13 cellular contexts compared by ENCODE assay signal in genomic region chr4:128570380-128570779, GRCh38.
DNase-seq lines count a peak whose midpoint lies in the region; ATAC-seq and TF ChIP-seq lines count a peak whose summit lies in the region.
"Had no signal": no experiment of that assay in that cellular context is flagged by ENCODE, and none has a peak within 500 bp of the region (broad histone marks: within the 10 kb centered on the region; RNA-seq: fewer than 3 reads in every experiment).

No MANE protein-coding gene starts in this region.

- no peak for ATAC-seq in HG03354 (IDR thresholded peaks at IDR 0.05; ENCODE audit: poor library complexity, severe bottlenecking, unreplicated experiment)
- no peak for ATAC-seq in GM19455 (IDR thresholded peaks at IDR 0.05; ENCODE audit: unreplicated experiment)

- H3K79me2 ChIP-seq in fibroblast of lung (ENCODE audit: control insufficient read depth, insufficient read depth, low read length): no peaks in the 10 kb centered on the region

- no peaks in the 10 kb centered on the region for H3K36me3 ChIP-seq in fibroblast of lung (ENCODE audit: control insufficient read depth, insufficient read depth, low read length)

- no peaks in the 10 kb centered on the region for H3K9me3 ChIP-seq in fibroblast of lung (ENCODE audit: control insufficient read depth, insufficient read depth, low read depth, low read length)

- no peak overlapping the region for H2AFZ ChIP-seq in fibroblast of lung (ENCODE audit: low read length)

- H3K4me2 ChIP-seq in fibroblast of lung (ENCODE audit: extremely low read depth, insufficient read depth, low read length): no peak overlapping the region

- H3K9ac ChIP-seq in fibroblast of lung (ENCODE audit: insufficient read depth, low read length): no peak overlapping the region

- TF ChIP-seq CTCF in fibroblast of lung (conservative IDR thresholded peaks at IDR 0.05 in 1 of 2, IDR thresholded peaks at IDR 0.05 in 1 of 2; ENCODE audit: low read depth in 1 of 2, low read length in 2 of 2): no peak

- H3K27ac ChIP-seq in fibroblast of lung (ENCODE audit: insufficient read depth, low read length): peak overlapping the region; percentile 33

- H3K4me1 ChIP-seq in fibroblast of lung (ENCODE audit: control insufficient read depth, extremely low read depth, insufficient read depth, low read length): peaks cover 46% of the 10 kb centered on the region

- no peaks in the 10 kb centered on the region for H3K27me3 ChIP-seq in fibroblast of lung (ENCODE audit: control insufficient read depth, insufficient read depth, low read length)

- DNase-seq in EL: peak; percentile 52
- peak; percentile 48 for DNase-seq in RKO (ENCODE audit: low spot score)
- peak in 1 of 2 donors; percentile 47 for DNase-seq in fibroblast of lung (ENCODE audit: low read depth in 2 of 2)
- DNase-seq in renal cortical epithelial cell (ENCODE audit: low read depth): peak; percentile 33
- DNase-seq in ecto neural progenitor cell (ENCODE audit: low spot score): no peak
- no peak for DNase-seq in NCI-H748 treated with DMSO at 0.1 percent for 48 hours (lab: John Stamatoyannopoulos, UW)
- DNase-seq: activated CD4-positive, alpha-beta T cell treated with anti-CD3 and anti-CD28 coated beads for 48 hours; amniotic stem cell; DMS79; glutamatergic neuron; KG1 had no signal

- H3K4me3 ChIP-seq in fibroblast of lung (replicated peaks in 1 of 4; ENCODE audit: control extremely low read depth in 1 of 4, insufficient read depth in 1 of 4, low read depth in 3 of 4, low read length in 4 of 4): no peak overlapping the region

- H4K20me1 ChIP-seq in fibroblast of lung (ENCODE audit: control insufficient read depth, extremely low read depth, insufficient read depth, low read length): no peaks in the 10 kb centered on the region

Comparison
In these comparisons a context has a peak if more than half of its experiments do, and no peak if none do; other contexts are left out.
1. DNase-seq: peak in EL (single experiment), RKO (single experiment) and renal cortical epithelial cell (single experiment); none in ecto neural progenitor cell (single experiment) and NCI-H748 treated with DMSO at 0.1 percent for 48 hours (single experiment).